ENCODE assay signal across 1 cellular context in the genomic region with DNA sequence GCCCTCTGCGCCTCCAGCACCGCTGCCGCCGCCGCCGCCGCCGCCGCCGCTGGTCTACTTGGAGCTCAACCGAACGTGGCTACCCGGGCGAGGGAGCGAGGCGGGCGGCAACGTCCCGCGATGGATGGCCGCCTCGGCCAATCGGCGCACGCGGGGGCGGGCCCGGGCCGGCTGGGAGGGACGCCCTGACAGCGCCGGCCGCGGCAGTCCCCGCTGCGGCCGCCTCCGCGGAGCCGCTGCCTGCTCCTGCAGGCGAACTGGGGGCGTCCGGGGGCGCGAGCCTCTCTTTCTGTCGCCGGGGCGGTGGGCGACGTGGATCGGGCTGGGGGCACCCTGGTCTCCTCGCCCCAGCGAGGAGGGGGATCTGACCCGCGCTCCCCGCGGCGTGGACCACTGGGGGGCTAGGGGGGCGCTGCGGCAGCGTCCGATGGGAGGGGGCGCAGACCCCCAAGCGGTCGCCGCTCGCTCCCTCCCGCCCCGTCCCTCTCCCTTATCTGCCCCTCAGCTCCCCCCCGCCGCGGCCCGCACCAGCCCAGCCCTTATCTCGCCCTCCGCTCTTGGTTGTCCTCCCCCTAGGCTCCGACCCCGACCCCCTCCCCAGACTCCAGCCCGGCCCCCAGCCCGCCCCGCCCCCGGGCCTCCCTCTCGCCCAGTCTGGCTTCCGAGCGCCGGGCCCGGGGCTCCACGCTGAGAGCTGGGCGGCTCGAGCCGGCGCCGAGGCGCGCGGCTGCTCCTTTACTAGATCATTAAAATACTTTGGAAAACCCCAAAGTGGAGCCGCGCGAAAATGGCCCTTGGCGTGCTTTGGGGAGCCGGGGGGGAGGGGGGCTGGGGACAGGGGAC.
TF ChIP-seq lines count a peak whose summit lies in the region.

A gene (minus strand): TSS at position 56 of the 843 bp plus-strand sequence.

TF ChIP-seq in GM12878, 131 proteins besides CTCF, POLR2A, EP300 and RAD21 (continued from another document and continues in another):
- TF ChIP-seq, protein P1, sequence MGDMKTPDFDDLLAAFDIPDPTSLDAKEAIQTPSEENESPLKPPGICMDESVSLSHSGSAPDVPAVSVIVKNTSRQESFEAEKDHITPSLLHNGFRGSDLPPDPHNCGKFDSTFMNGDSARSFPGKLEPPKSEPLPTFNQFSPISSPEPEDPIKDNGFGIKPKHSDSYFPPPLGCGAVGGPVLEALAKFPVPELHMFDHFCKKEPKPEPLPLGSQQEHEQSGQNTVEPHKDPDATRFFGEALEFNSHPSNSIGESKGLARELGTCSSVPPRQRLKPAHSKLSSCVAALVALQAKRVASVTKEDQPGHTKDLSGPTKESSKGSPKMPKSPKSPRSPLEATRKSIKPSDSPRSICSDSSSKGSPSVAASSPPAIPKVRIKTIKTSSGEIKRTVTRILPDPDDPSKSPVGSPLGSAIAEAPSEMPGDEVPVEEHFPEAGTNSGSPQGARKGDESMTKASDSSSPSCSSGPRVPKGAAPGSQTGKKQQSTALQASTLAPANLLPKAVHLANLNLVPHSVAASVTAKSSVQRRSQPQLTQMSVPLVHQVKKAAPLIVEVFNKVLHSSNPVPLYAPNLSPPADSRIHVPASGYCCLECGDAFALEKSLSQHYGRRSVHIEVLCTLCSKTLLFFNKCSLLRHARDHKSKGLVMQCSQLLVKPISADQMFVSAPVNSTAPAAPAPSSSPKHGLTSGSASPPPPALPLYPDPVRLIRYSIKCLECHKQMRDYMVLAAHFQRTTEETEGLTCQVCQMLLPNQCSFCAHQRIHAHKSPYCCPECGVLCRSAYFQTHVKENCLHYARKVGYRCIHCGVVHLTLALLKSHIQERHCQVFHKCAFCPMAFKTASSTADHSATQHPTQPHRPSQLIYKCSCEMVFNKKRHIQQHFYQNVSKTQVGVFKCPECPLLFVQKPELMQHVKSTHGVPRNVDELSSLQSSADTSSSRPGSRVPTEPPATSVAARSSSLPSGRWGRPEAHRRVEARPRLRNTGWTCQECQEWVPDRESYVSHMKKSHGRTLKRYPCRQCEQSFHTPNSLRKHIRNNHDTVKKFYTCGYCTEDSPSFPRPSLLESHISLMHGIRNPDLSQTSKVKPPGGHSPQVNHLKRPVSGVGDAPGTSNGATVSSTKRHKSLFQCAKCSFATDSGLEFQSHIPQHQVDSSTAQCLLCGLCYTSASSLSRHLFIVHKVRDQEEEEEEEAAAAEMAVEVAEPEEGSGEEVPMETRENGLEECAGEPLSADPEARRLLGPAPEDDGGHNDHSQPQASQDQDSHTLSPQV (IDR thresholded peaks at IDR 0.05) = no peak
- TF ChIP-seq CHD1 (IDR thresholded peaks at IDR 0.05; ENCODE audit: low read depth, low read length) (no peak), YY1 (IDR thresholded peaks at IDR 0.05; ENCODE audit: low read depth, low read length) (peak; percentile 3; the same call in 1 of the 2 replicates), BRCA1 (IDR thresholded peaks at IDR 0.05; ENCODE audit: low read depth, low read length) (no peak), MXI1 (IDR thresholded peaks at IDR 0.05; ENCODE audit: low read depth, low read length) (0 out of 2 replicates have a peak, but pooled peaks have one; percentile 20), ZNF274 (IDR thresholded peaks at IDR 0.05; ENCODE audit: insufficient read depth, insufficient read length) (no peak), LARP7 (IDR thresholded peaks at IDR 0.05) (peak; percentile 73), POLR2AphosphoS2 (IDR thresholded peaks at IDR 0.05; ENCODE audit: low read depth, low read length) (no peak), ZNF217 (IDR thresholded peaks at IDR 0.05) (peak; percentile 31; the same call in 1 of the 2 replicates), CREB1 (IDR thresholded peaks at IDR 0.05; ENCODE audit: low read depth) (peak; percentile 69; the same call in 1 of the 2 replicates), BACH1 (IDR thresholded peaks at IDR 0.05; ENCODE audit: borderline replicate concordance) (peak; percentile 88), POLR2AphosphoS5 (IDR thresholded peaks at IDR 0.05; ENCODE audit: low read length) (peak; percentile 82), TARDBP (IDR thresholded peaks at IDR 0.05; ENCODE audit: borderline replicate concordance) (no peak), TCF7 (IDR thresholded peaks at IDR 0.05; ENCODE audit: borderline replicate concordance) (no peak), CEBPB (IDR thresholded peaks at IDR 0.05; ENCODE audit: borderline replicate concordance in 1 of 2, low read depth in 2 of 2, low read length in 2 of 2) (no peak), CBX3 (IDR thresholded peaks at IDR 0.05; ENCODE audit: borderline replicate concordance, low read depth) (no peak), NR2F1 (conservative IDR thresholded peaks at IDR 0.05) (peak; percentile 58; the same call in 1 of the 2 replicates), HDGF (IDR thresholded peaks at IDR 0.05) (no peak), ZNF622 (IDR thresholded peaks at IDR 0.05) (peak; percentile 71; the same call in 1 of the 2 replicates), RB1 (IDR thresholded peaks at IDR 0.05; ENCODE audit: borderline replicate concordance) (peak; percentile 79; the same call in 1 of the 2 replicates), TAF1 (IDR thresholded peaks at IDR 0.05; ENCODE audit: borderline replicate concordance, low read depth, low read length) (no peak; the same call in 1 of the 2 replicates), KLF5 (IDR thresholded peaks at IDR 0.05; ENCODE audit: partially characterized antibody) (peak; percentile 48), CBFB (IDR thresholded peaks at IDR 0.05; ENCODE audit: low read depth) (no peak), SUZ12 (IDR thresholded peaks at IDR 0.05; ENCODE audit: unreplicated experiment) (no peak), ZZZ3 (IDR thresholded peaks at IDR 0.05; ENCODE audit: control insufficient read depth, insufficient read length, low read depth) (no peak), ATF7 (IDR thresholded peaks at IDR 0.05; ENCODE audit: low read depth) (no peak), NFYA (IDR thresholded peaks at IDR 0.05; ENCODE audit: borderline replicate concordance, low read depth, low read length) (no peak), SMAD1 (IDR thresholded peaks at IDR 0.05; ENCODE audit: low read depth, partially characterized antibody) (no peak), CHD2 (IDR thresholded peaks at IDR 0.05; ENCODE audit: borderline replicate concordance, low read depth, low read length) (peak; percentile 82), RELA (IDR thresholded peaks at IDR 0.05; ENCODE audit: borderline replicate concordance, partially characterized antibody) (peak; percentile 28), ZNF207 (IDR thresholded peaks at IDR 0.05; ENCODE audit: borderline replicate concordance) (no peak)
- TF ChIP-seq, protein P2, sequence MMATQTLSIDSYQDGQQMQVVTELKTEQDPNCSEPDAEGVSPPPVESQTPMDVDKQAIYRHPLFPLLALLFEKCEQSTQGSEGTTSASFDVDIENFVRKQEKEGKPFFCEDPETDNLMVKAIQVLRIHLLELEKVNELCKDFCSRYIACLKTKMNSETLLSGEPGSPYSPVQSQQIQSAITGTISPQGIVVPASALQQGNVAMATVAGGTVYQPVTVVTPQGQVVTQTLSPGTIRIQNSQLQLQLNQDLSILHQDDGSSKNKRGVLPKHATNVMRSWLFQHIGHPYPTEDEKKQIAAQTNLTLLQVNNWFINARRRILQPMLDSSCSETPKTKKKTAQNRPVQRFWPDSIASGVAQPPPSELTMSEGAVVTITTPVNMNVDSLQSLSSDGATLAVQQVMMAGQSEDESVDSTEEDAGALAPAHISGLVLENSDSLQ (IDR thresholded peaks at IDR 0.05) = peak; percentile 93
- TF ChIP-seq, protein P3, sequence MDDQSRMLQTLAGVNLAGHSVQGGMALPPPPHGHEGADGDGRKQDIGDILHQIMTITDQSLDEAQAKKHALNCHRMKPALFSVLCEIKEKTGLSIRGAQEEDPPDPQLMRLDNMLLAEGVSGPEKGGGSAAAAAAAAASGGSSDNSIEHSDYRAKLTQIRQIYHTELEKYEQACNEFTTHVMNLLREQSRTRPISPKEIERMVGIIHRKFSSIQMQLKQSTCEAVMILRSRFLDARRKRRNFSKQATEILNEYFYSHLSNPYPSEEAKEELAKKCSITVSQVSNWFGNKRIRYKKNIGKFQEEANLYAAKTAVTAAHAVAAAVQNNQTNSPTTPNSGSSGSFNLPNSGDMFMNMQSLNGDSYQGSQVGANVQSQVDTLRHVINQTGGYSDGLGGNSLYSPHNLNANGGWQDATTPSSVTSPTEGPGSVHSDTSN (IDR thresholded peaks at IDR 0.05; ENCODE audit: insufficient replicate concordance, low read depth, low read length) = peak; percentile 96
- TF ChIP-seq, protein P4, sequence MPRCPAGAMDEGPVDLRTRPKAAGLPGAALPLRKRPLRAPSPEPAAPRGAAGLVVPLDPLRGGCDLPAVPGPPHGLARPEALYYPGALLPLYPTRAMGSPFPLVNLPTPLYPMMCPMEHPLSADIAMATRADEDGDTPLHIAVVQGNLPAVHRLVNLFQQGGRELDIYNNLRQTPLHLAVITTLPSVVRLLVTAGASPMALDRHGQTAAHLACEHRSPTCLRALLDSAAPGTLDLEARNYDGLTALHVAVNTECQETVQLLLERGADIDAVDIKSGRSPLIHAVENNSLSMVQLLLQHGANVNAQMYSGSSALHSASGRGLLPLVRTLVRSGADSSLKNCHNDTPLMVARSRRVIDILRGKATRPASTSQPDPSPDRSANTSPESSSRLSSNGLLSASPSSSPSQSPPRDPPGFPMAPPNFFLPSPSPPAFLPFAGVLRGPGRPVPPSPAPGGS (IDR thresholded peaks at IDR 0.05; ENCODE audit: borderline replicate concordance, insufficient read depth, low read depth, low read length, poor library complexity, severe bottlenecking) = no peak
- TF ChIP-seq, protein P5, sequence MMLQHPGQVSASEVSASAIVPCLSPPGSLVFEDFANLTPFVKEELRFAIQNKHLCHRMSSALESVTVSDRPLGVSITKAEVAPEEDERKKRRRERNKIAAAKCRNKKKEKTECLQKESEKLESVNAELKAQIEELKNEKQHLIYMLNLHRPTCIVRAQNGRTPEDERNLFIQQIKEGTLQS (IDR thresholded peaks at IDR 0.05; ENCODE audit: borderline replicate concordance, extremely low read depth, low read depth, low read length) = no peak
- TF ChIP-seq, protein P6, sequence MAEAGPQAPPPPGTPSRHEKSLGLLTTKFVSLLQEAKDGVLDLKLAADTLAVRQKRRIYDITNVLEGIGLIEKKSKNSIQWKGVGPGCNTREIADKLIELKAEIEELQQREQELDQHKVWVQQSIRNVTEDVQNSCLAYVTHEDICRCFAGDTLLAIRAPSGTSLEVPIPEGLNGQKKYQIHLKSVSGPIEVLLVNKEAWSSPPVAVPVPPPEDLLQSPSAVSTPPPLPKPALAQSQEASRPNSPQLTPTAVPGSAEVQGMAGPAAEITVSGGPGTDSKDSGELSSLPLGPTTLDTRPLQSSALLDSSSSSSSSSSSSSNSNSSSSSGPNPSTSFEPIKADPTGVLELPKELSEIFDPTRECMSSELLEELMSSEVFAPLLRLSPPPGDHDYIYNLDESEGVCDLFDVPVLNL (IDR thresholded peaks at IDR 0.05; ENCODE audit: low read depth, low read length) = no peak
- TF ChIP-seq, protein P7, sequence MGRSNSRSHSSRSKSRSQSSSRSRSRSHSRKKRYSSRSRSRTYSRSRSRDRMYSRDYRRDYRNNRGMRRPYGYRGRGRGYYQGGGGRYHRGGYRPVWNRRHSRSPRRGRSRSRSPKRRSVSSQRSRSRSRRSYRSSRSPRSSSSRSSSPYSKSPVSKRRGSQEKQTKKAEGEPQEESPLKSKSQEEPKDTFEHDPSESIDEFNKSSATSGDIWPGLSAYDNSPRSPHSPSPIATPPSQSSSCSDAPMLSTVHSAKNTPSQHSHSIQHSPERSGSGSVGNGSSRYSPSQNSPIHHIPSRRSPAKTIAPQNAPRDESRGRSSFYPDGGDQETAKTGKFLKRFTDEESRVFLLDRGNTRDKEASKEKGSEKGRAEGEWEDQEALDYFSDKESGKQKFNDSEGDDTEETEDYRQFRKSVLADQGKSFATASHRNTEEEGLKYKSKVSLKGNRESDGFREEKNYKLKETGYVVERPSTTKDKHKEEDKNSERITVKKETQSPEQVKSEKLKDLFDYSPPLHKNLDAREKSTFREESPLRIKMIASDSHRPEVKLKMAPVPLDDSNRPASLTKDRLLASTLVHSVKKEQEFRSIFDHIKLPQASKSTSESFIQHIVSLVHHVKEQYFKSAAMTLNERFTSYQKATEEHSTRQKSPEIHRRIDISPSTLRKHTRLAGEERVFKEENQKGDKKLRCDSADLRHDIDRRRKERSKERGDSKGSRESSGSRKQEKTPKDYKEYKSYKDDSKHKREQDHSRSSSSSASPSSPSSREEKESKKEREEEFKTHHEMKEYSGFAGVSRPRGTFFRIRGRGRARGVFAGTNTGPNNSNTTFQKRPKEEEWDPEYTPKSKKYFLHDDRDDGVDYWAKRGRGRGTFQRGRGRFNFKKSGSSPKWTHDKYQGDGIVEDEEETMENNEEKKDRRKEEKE (IDR thresholded peaks at IDR 0.05) = no peak
- TF ChIP-seq, protein P8, sequence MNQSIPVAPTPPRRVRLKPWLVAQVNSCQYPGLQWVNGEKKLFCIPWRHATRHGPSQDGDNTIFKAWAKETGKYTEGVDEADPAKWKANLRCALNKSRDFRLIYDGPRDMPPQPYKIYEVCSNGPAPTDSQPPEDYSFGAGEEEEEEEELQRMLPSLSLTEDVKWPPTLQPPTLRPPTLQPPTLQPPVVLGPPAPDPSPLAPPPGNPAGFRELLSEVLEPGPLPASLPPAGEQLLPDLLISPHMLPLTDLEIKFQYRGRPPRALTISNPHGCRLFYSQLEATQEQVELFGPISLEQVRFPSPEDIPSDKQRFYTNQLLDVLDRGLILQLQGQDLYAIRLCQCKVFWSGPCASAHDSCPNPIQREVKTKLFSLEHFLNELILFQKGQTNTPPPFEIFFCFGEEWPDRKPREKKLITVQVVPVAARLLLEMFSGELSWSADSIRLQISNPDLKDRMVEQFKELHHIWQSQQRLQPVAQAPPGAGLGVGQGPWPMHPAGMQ (IDR thresholded peaks at IDR 0.05; ENCODE audit: borderline replicate concordance) = no peak
- TF ChIP-seq, protein P9, sequence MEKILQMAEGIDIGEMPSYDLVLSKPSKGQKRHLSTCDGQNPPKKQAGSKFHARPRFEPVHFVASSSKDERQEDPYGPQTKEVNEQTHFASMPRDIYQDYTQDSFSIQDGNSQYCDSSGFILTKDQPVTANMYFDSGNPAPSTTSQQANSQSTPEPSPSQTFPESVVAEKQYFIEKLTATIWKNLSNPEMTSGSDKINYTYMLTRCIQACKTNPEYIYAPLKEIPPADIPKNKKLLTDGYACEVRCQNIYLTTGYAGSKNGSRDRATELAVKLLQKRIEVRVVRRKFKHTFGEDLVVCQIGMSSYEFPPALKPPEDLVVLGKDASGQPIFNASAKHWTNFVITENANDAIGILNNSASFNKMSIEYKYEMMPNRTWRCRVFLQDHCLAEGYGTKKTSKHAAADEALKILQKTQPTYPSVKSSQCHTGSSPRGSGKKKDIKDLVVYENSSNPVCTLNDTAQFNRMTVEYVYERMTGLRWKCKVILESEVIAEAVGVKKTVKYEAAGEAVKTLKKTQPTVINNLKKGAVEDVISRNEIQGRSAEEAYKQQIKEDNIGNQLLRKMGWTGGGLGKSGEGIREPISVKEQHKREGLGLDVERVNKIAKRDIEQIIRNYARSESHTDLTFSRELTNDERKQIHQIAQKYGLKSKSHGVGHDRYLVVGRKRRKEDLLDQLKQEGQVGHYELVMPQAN (conservative IDR thresholded peaks at IDR 0.05) = peak; percentile 71
- TF ChIP-seq, protein P10, sequence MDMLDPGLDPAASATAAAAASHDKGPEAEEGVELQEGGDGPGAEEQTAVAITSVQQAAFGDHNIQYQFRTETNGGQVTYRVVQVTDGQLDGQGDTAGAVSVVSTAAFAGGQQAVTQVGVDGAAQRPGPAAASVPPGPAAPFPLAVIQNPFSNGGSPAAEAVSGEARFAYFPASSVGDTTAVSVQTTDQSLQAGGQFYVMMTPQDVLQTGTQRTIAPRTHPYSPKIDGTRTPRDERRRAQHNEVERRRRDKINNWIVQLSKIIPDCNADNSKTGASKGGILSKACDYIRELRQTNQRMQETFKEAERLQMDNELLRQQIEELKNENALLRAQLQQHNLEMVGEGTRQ (IDR thresholded peaks at IDR 0.05; ENCODE audit: borderline replicate concordance, low read depth, low read length) = no peak
